17 cellular contexts compared by ENCODE assay signal in genomic region chr3:138646008-138646407, GRCh38. TPM values are rescaled to one million over a fixed set of nuclear protein-coding genes. Genes with fewer than 3 reads are reported as not detected.
DNase-seq lines count a peak whose midpoint lies in the region; TF ChIP-seq lines count a peak whose summit lies in the region.
"Had no signal": no experiment of that assay in that cellular context is flagged by ENCODE, and none has a peak within 500 bp of the region (broad histone marks: within the 10 kb centered on the region; RNA-seq: fewer than 3 reads in every experiment).

No MANE protein-coding gene starts in this region.

- CTCF ChIA-PET in HEK293T (lab: Yijun Ruan, JAX): no interaction called here

- H3K9me3 Mint-ChIP-seq in activated naive CD4-positive, alpha-beta T cell treated with anti-CD3 and anti-CD28 coated beads, Interleukin-2, amount 50 U/mL, for 24 hours: peaks cover 26% of the 10 kb centered on the region
- H3K9me3 Mint-ChIP-seq in progenitor cell of endocrine pancreas (ENCODE audit: low read depth): peaks cover 58% of the 10 kb centered on the region

- H3K4me1 Mint-ChIP-seq in activated naive CD4-positive, alpha-beta T cell treated with anti-CD3 and anti-CD28 coated beads, Interleukin-2, amount 50 U/mL, for 24 hours: no peaks in the 10 kb centered on the region
- H3K4me1 Mint-ChIP-seq in progenitor cell of endocrine pancreas (ENCODE audit: low read depth): no peaks in the 10 kb centered on the region
- H3K4me1 Mint-ChIP-seq: CD14-positive monocyte; CD4-positive, CD25-positive, alpha-beta regulatory T cell; CD8-positive, alpha-beta memory T cell had no signal

- DNase-seq in activated naive CD4-positive, alpha-beta T cell treated with anti-CD3 and anti-CD28 coated beads, Interleukin-2, amount 50 U/mL, for 16 hours: no peak
- DNase-seq in HEK293T (ENCODE audit: extremely low spot score) (no peak), progenitor cell of endocrine pancreas (ENCODE audit: low spot score, unreplicated experiment) (no peak), foreskin melanocyte (no peak), NCI-H526 treated with DMSO at 0.1 percent for 48 hours (lab: John Stamatoyannopoulos, UW) (no peak)
- DNase-seq: 8988T; ACHN; BE2C; C1 segment of cervical spinal cord; CD4-positive, alpha-beta memory T cell; CD4-positive, CD25-positive, alpha-beta regulatory T cell; CD8-positive, alpha-beta memory T cell; COR-L47; DMS79 treated with DMSO at 0.1 percent for 48 hours; GF-D8 had no signal

- no peak overlapping the region for H3K4me3 Mint-ChIP-seq in activated naive CD4-positive, alpha-beta T cell treated with anti-CD3 and anti-CD28 coated beads, Interleukin-2, amount 50 U/mL, for 24 hours
- no peak overlapping the region for H3K4me3 Mint-ChIP-seq in progenitor cell of endocrine pancreas (ENCODE audit: low read depth)
- H3K4me3 Mint-ChIP-seq: CD14-positive monocyte; CD4-positive, alpha-beta memory T cell; CD4-positive, CD25-positive, alpha-beta regulatory T cell; CD8-positive, alpha-beta memory T cell had no signal

- peak overlapping the region; percentile 35 for H3K27ac Mint-ChIP-seq in activated naive CD4-positive, alpha-beta T cell treated with anti-CD3 and anti-CD28 coated beads, Interleukin-2, amount 50 U/mL, for 24 hours
- H3K27ac Mint-ChIP-seq in progenitor cell of endocrine pancreas: peak overlapping the region; percentile 57
- H3K27ac Mint-ChIP-seq: CD14-positive monocyte; CD4-positive, alpha-beta memory T cell; CD4-positive, CD25-positive, alpha-beta regulatory T cell; CD8-positive, alpha-beta memory T cell had no signal

- no peak for TF ChIP-seq CTCF in progenitor cell of endocrine pancreas (IDR thresholded peaks at IDR 0.05; ENCODE audit: unreplicated experiment)

- POLR2A ChIA-PET in HEK293T (lab: Yijun Ruan, JAX): no interaction called here

- no peaks in the 10 kb centered on the region for H3K27me3 Mint-ChIP-seq in activated naive CD4-positive, alpha-beta T cell treated with anti-CD3 and anti-CD28 coated beads, Interleukin-2, amount 50 U/mL, for 24 hours
- H3K27me3 Mint-ChIP-seq in progenitor cell of endocrine pancreas: no peaks in the 10 kb centered on the region
- H3K27me3 Mint-ChIP-seq: CD4-positive, alpha-beta memory T cell; CD4-positive, CD25-positive, alpha-beta regulatory T cell; CD8-positive, alpha-beta memory T cell had no signal

- peaks cover 19% of the 10 kb centered on the region for H3K36me3 Mint-ChIP-seq in activated naive CD4-positive, alpha-beta T cell treated with anti-CD3 and anti-CD28 coated beads, Interleukin-2, amount 50 U/mL, for 24 hours
- H3K36me3 Mint-ChIP-seq in progenitor cell of endocrine pancreas (ENCODE audit: insufficient read depth): peaks cover 61% of the 10 kb centered on the region

TF ChIP-seq in HEK293T, 16 proteins besides CTCF, POLR2A, EP300 and RAD21:
- TF ChIP-seq TARDBP (IDR thresholded peaks at IDR 0.05) (no peak), L3MBTL2 (conservative IDR thresholded peaks at IDR 0.05) (peak; percentile 35; the same call in 1 of the 2 replicates), HDGF (IDR thresholded peaks at IDR 0.05; ENCODE audit: borderline replicate concordance) (no peak), CTBP1 (IDR thresholded peaks at IDR 0.05; ENCODE audit: borderline replicate concordance) (no peak)

RNA-seq across cellular contexts. Expression of gene FAIM, which starts 37.4 kb away (rescaled TPM):
- total RNA-seq in progenitor cell of endocrine pancreas: 24.1 and 24.6 TPM in 2 replicates

RNA-seq across cellular contexts. Expression of gene CEP70, which starts 51.9 kb away (rescaled TPM):
- total RNA-seq in progenitor cell of endocrine pancreas: 55.7 and 61.9 TPM in 2 replicates
